Comparison of ENCODE assay signal across 8 cellular contexts in genomic region chr5:74334434-74335364, GRCh38.
"Had no signal": no experiment of that assay in that cellular context is flagged by ENCODE, and none has a peak within 500 bp of the region (broad histone marks: within the 10 kb centered on the region; RNA-seq: fewer than 3 reads in every experiment).

No MANE protein-coding gene starts in this region.

- DNase-seq: activated T-cell treated with anti-CD3 and anti-CD28 coated beads, Interleukin-2, amount 50 U/mL, for 1 hour; foreskin keratinocyte; head of caudate nucleus; mammary epithelial cell; stimulated activated CD4-positive, alpha-beta T cell treated with anti-CD3 and anti-CD28 coated beads, Interleukin-4, amount 100 ng/mL, for 4 hours; stimulated activated naive CD8-positive, alpha-beta T cell treated with anti-CD3 and anti-CD28 coated beads, Interleukin-15, amount 100 ng/mL, for 72 hours; testis had no signal

- H3K4me3 ChIP-seq: testis had no signal

- FAIRE-seq: bronchial epithelial cell had no signal

- H3K27ac ChIP-seq: foreskin keratinocyte, testis had no signal

- H3K9me3 ChIP-seq: testis had no signal

- H3K27me3 ChIP-seq: foreskin keratinocyte, testis had no signal

- H3K4me1 ChIP-seq: foreskin keratinocyte, testis had no signal
